ENCODE assay signal across 16 cellular contexts in the genomic region with DNA sequence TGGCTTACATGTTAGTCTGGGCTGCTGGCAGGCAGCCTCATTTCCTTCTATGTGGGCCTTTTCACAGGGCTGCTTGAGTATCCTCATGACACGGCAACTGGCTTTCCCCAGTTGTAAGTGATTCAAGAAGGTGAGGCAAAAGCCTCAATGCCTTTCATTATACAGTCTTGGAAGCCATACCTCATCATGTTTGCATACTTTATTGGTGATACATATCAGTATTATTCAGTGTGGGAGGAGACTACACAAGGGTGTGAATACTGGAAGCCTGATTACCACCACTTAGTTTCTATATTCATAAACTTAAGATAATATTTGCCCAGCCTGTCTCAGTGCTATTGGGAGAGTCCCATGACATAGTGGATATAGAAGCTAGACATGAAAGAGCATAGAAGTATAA.
"Had no signal": no experiment of that assay in that cellular context is flagged by ENCODE, and none has a peak within 500 bp of the region (broad histone marks: within the 10 kb centered on the region; RNA-seq: fewer than 3 reads in every experiment).

No MANE protein-coding gene starts in this region.

- H3K4me3 ChIP-seq: tibial artery had no signal

- FAIRE-seq: urothelium cell line had no signal

- H3K27ac Mint-ChIP-seq: activated CD4-positive, alpha-beta T cell treated with anti-CD3 and anti-CD28 coated beads, Interleukin-2, amount 10 ng/mL, durations not matched to agents 7 days and 5 days; activated naive CD4-positive, alpha-beta T cell treated with anti-CD3 and anti-CD28 coated beads, Interleukin-2, amount 50 U/mL, for 72 hours; activated T-cell treated with anti-CD3 and anti-CD28 coated beads, Interleukin-2, amount 50 U/mL, for 72 hours; naive thymus-derived CD4-positive, alpha-beta T cell; stimulated activated effector memory CD8-positive, alpha-beta T cell treated with anti-CD3 and anti-CD28 coated beads, Interleukin-12 subunit alpha, Interleukin-12 subunit beta, amount 100 ng/mL, for 72 hours; T-helper 2 cell treated with Interferon-gamma antibody and Interleukin-4, amounts not matched to agents 5 μg/mL and 100 μg/mL, for 36 hours had no signal

- ATAC-seq: activated naive CD4-positive, alpha-beta T cell treated with anti-CD3 and anti-CD28 coated beads, Interleukin-2, amount 50 U/mL, for 72 hours; activated T-cell treated with anti-CD3 and anti-CD28 coated beads, Interleukin-2, amount 50 U/mL, for 72 hours; left lobe of liver; naive thymus-derived CD4-positive, alpha-beta T cell; stimulated activated effector memory CD8-positive, alpha-beta T cell treated with anti-CD3 and anti-CD28 coated beads, Interleukin-12 subunit alpha, Interleukin-12 subunit beta, amount 100 ng/mL, for 72 hours had no signal

- H3K4me3 Mint-ChIP-seq: activated CD4-positive, alpha-beta T cell treated with anti-CD3 and anti-CD28 coated beads, Interleukin-2, amount 10 ng/mL, durations not matched to agents 7 days and 5 days; activated T-cell treated with anti-CD3 and anti-CD28 coated beads, Interleukin-2, amount 50 U/mL, for 72 hours; naive thymus-derived CD4-positive, alpha-beta T cell; stimulated activated effector memory CD8-positive, alpha-beta T cell treated with anti-CD3 and anti-CD28 coated beads, Interleukin-12 subunit alpha, Interleukin-12 subunit beta, amount 100 ng/mL, for 72 hours; T-helper 2 cell treated with Interferon-gamma antibody and Interleukin-4, amounts not matched to agents 5 μg/mL and 100 μg/mL, for 36 hours had no signal

- H3K4me1 Mint-ChIP-seq: activated CD4-positive, alpha-beta T cell treated with anti-CD3 and anti-CD28 coated beads, Interleukin-2, amount 10 ng/mL, durations not matched to agents 7 days and 5 days; naive thymus-derived CD4-positive, alpha-beta T cell; stimulated activated effector memory CD8-positive, alpha-beta T cell treated with anti-CD3 and anti-CD28 coated beads, Interleukin-12 subunit alpha, Interleukin-12 subunit beta, amount 100 ng/mL, for 72 hours had no signal

- H3K36me3 ChIP-seq: brain microvascular endothelial cell, tibial artery had no signal

- H3K9me3 ChIP-seq: tibial artery had no signal

- H3K9me3 Mint-ChIP-seq: activated CD4-positive, alpha-beta T cell treated with anti-CD3 and anti-CD28 coated beads, Interleukin-2, amount 10 ng/mL, durations not matched to agents 7 days and 5 days; T-helper 2 cell treated with Interferon-gamma antibody and Interleukin-4, amounts not matched to agents 5 μg/mL and 100 μg/mL, for 36 hours had no signal

- H3K27me3 ChIP-seq: brain microvascular endothelial cell, tibial artery had no signal

- H3K36me3 Mint-ChIP-seq: activated naive CD4-positive, alpha-beta T cell treated with anti-CD3 and anti-CD28 coated beads, Interleukin-2, amount 50 U/mL, for 72 hours; naive thymus-derived CD4-positive, alpha-beta T cell; stimulated activated effector memory CD8-positive, alpha-beta T cell treated with anti-CD3 and anti-CD28 coated beads, Interleukin-12 subunit alpha, Interleukin-12 subunit beta, amount 100 ng/mL, for 72 hours had no signal

- H3K27me3 Mint-ChIP-seq: activated CD4-positive, alpha-beta T cell treated with anti-CD3 and anti-CD28 coated beads, Interleukin-2, amount 10 ng/mL, durations not matched to agents 7 days and 5 days had no signal

- H3K27ac ChIP-seq: brain microvascular endothelial cell, tibial artery had no signal

- H3K4me1 ChIP-seq: tibial artery had no signal

- DNase-seq: activated CD4-positive, alpha-beta T cell treated with anti-CD3 and anti-CD28 coated beads, Interleukin-2, amount 10 ng/mL, durations not matched to agents 7 days and 5 days; activated CD8-positive, alpha-beta memory T cell treated with anti-CD3 and anti-CD28 coated beads, Interleukin-2, amount 50 U/mL, for 48 hours; activated gamma-delta T cell; activated T-cell treated with anti-CD3 and anti-CD28 coated beads, Interleukin-2, amount 50 U/mL, for 72 hours; amniotic stem cell; brain microvascular endothelial cell; cerebellar nuclear complex; effector memory CD4-positive, alpha-beta T cell; naive thymus-derived CD4-positive, alpha-beta T cell; retina; tibial artery had no signal
